ENCODE assay signal across 8 cellular contexts in the genomic region with DNA sequence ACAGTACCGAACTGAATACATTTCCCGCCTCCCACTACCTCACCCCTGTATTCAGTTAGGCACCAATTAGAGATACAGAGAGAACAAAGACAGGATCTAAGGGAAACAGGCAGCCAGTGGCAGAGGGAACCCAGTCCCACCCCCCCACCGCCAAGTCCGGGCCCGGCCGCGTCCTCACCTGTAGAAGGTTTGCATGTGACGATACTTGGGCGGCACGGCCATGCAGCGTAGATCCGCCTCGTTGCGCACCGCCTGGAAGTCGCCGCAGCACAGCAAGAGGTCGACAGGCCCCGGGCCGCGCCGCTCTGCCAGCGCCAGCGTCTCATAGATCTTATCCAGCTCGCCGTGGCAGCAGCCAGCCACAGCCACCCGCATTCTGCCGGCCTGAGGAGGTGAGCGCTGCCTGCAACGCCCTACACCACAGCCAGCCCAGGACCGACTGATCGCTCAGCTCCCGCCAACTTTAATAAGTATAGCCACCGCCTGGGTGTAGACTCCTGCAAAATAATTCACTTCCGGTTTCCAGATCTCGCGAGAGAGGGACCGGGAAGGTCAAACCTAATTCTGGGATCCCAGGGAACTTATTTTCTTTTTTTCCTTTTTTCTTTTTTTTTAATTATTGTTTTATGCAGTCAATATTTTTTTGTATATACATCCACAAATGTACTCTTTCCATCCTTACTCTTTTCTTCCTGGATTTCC.
DNase-seq lines count a peak whose midpoint lies in the region; ATAC-seq and TF ChIP-seq lines count a peak whose summit lies in the region.

Gene DBR1 (minus strand): TSS at position 501 of the 702 bp plus-strand sequence. CDS start 126 bp downstream, at position 375.

- ATAC-seq in GM19351 (IDR thresholded peaks at IDR 0.05; ENCODE audit: unreplicated experiment): peak; percentile 87
- ATAC-seq in HG03520 (IDR thresholded peaks at IDR 0.05; ENCODE audit: unreplicated experiment): peak; percentile 92

- peak within 1 kb of the TSS; percentile 89 for H3K4me3 Mint-ChIP-seq in dendritic cell treated with granulocyte-macrophage colony-stimulating factor and Interleukin-4, amounts not matched to agents 40 ng/mL and 50 ng/mL, for 4 days

- no peak for TF ChIP-seq CTCF in C4-2B (conservative IDR thresholded peaks at IDR 0.05)

- no peaks in the 10 kb centered on the region for H3K9me3 Mint-ChIP-seq in dendritic cell treated with granulocyte-macrophage colony-stimulating factor and Interleukin-4, amounts not matched to agents 40 ng/mL and 50 ng/mL, for 4 days

- intact Hi-C loops in dendritic cell treated with granulocyte-macrophage colony-stimulating factor and Interleukin-4, amounts not matched to agents 40 ng/mL and 50 ng/mL, for 4 days (cut with micrococcal nuclease): loop anchor here (1.0 to 5.0 kb wide), 2 partner anchors 48 to 59 kb away; partner anchors contain the start of gene DZIP1L

- H3K4me1 Mint-ChIP-seq in dendritic cell treated with granulocyte-macrophage colony-stimulating factor and Interleukin-4, amounts not matched to agents 40 ng/mL and 50 ng/mL, for 4 days (ENCODE audit: low read depth): peaks cover 21% of the 10 kb centered on the region

- H3K36me3 Mint-ChIP-seq in dendritic cell treated with granulocyte-macrophage colony-stimulating factor and Interleukin-4, amounts not matched to agents 40 ng/mL and 50 ng/mL, for 4 days (ENCODE audit: low read depth): peaks cover 23% of the 10 kb centered on the region

- peak within 1 kb of the TSS; percentile 92 for H3K27ac Mint-ChIP-seq in dendritic cell treated with granulocyte-macrophage colony-stimulating factor and Interleukin-4, amounts not matched to agents 40 ng/mL and 50 ng/mL, for 4 days

- H3K27me3 Mint-ChIP-seq in dendritic cell treated with granulocyte-macrophage colony-stimulating factor and Interleukin-4, amounts not matched to agents 40 ng/mL and 50 ng/mL, for 4 days: peaks cover 5% of the 10 kb centered on the region

- DNase-seq in NCI-H526 treated with DMSO at 0.1 percent for 48 hours (lab: John Stamatoyannopoulos, UW) (peak; percentile 82), left kidney (ENCODE audit: low read depth, low spot score) (peak; percentile 96)
- peak; percentile 64 for DNase-seq in activated CD4-positive, alpha-beta T cell treated with anti-CD3 and anti-CD28 coated beads, Interleukin-2, amount 50 U/mL, for 1 hour
- peak; percentile 67 for DNase-seq in stimulated activated CD4-positive, alpha-beta T cell treated with anti-CD3 and anti-CD28 coated beads, Interleukin-2, amount 100 ng/mL, for 4 hours (ENCODE audit: low read depth)

- H3K27ac ChIP-seq in C4-2B: peak within 1 kb of the TSS; percentile 83

Comparison
In these comparisons a context has a peak if more than half of its experiments do, and no peak if none do; other contexts are left out.
1. Peak in every context shown above with its lines: DNase-seq, ATAC-seq and H3K27ac ChIP-seq.